ENCODE assay signal across 8 cellular contexts in the genomic region with DNA sequence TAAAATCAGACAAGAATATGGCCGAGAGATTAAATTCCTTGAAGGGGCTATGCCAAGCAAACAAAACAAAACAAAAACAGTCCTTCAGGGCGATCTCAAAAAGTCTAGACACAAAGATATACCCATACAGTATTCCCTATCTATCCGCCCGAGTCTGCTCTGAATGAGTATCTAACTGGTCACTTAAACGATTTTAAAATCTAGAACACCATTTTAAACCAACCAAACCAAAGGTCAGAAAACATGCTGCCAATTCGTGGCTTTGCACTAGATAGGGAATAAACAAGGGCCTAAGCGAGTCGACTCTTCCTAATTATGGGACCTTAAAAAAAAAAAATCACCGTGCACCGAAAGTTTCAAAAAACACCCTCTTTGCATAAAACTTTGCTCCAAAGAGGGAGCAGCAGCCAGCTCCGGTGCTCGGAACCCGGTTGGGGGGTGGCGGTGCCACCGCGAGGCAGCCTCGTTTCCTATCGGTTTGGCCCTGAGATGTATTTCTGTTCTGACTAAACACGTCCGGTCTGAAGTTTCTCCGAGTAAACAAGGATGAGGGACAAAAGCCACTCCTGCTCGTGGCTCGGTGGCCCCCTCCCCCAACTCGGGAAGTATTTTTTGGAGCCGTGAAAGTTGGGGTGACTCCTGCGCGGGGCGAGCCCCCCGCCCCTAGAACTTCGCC. TPM values are rescaled to one million over a fixed set of nuclear protein-coding genes. Genes with fewer than 3 reads are reported as not detected.
A peak's percentile ranks its signal among the peaks of the same experiment; 100 is the strongest.
DNase-seq lines count a peak whose midpoint lies in the region; ATAC-seq and TF ChIP-seq lines count a peak whose summit lies in the region.

No MANE protein-coding gene starts in this region.

- DNase-seq in NCI-H82 (lab: John Stamatoyannopoulos, UW) (peak; percentile 71), NCI-H82 treated with DMSO at 0.1 percent for 48 hours (lab: John Stamatoyannopoulos, UW; ENCODE audit: unreplicated experiment) (no peak), PC-9 (no peak), fibroblast of villous mesenchyme (ENCODE audit: low read depth) (peak; percentile 70)
- DNase-seq in activated T-helper 9 cell treated with anti-CD3 and anti-CD28 coated beads, Interleukin-2, amount 50 U/mL, for 16 hours (ENCODE audit: low read depth) = peak; percentile 65

- H3K4me1 ChIP-seq in PC-9 (replicated peaks; ENCODE audit: insufficient read depth) = peaks cover 31% of the 10 kb centered on the region
- H3K4me1 ChIP-seq in neutrophil (ENCODE audit: control insufficient read depth in 1 of 2, insufficient read depth in 1 of 2, low read depth in 1 of 2, low read length in 1 of 2) = peaks cover 31% of the 10 kb centered on the region in 2 experiments
- peaks cover 10% of the 10 kb centered on the region for H3K4me1 ChIP-seq in stomach smooth muscle (ENCODE audit: control insufficient read depth, insufficient read depth, low read length)

- no peaks in the 10 kb centered on the region for H3K27me3 ChIP-seq in PC-9 (ENCODE audit: insufficient read depth, low read depth)
- no peaks in the 10 kb centered on the region for H3K27me3 ChIP-seq in neutrophil
- no peaks in the 10 kb centered on the region for H3K27me3 ChIP-seq in stomach smooth muscle (ENCODE audit: control insufficient read depth in 1 of 2, insufficient read depth in 2 of 2, low read length in 2 of 2)

- peak overlapping the region; percentile 98 for H3K4me2 ChIP-seq in PC-9

- TSS peak; percentile 20 for BruUV-seq in PC-9 (replicated peaks; lab: Mats Ljungman, UMichigan)

- H2AFZ ChIP-seq in PC-9 = peak overlapping the region; percentile 61

- TF ChIP-seq CTCF in PC-9 (conservative IDR thresholded peaks at IDR 0.05) (no peak), fibroblast of villous mesenchyme (IDR thresholded peaks at IDR 0.05; ENCODE audit: insufficient read depth, low read depth, low read length) (no peak), neutrophil (IDR thresholded peaks at IDR 0.05) (no peak)

- no peaks in the 10 kb centered on the region for H4K20me1 ChIP-seq in PC-9 (ENCODE audit: insufficient read depth)

- peak; percentile 34 for ATAC-seq in HG02885 (IDR thresholded peaks at IDR 0.05; ENCODE audit: poor library complexity, unreplicated experiment)

- peak overlapping the region; percentile 84 for H3K27ac ChIP-seq in PC-9
- H3K27ac ChIP-seq in neutrophil = peak overlapping the region; percentile 92
- H3K27ac ChIP-seq in stomach smooth muscle (ENCODE audit: low read length) = peak overlapping the region; percentile 93

- intact Hi-C loops in PC-9 (cut with micrococcal nuclease; ENCODE audit: unreplicated experiment) = loop anchor here (1.0 to 10.0 kb wide), 4 partner anchors 209 to 401 kb away; no protein-coding TSS in a partner anchor

- peaks cover 31% of the 10 kb centered on the region for H3K79me2 ChIP-seq in PC-9 (ENCODE audit: low read depth)

- H3K9me3 ChIP-seq in PC-9 (ENCODE audit: insufficient read depth, low read depth) = no peaks in the 10 kb centered on the region
- no peaks in the 10 kb centered on the region for H3K9me3 ChIP-seq in neutrophil
- H3K9me3 ChIP-seq in stomach smooth muscle (ENCODE audit: control insufficient read depth in 2 of 2, low read length in 2 of 2) = no peaks in the 10 kb centered on the region

- CTCF ChIA-PET in PC-9 (lab: Charles Lee) = no interaction called here

- H3K4me3 ChIP-seq in PC-9 (peak overlapping the region; percentile 72), fibroblast of villous mesenchyme (ENCODE audit: low read depth, low read length) (peak overlapping the region; percentile 74), neutrophil (ENCODE audit: low read depth in 1 of 2, low read length in 1 of 2) (peak overlapping the region; percentile 76 to 95), stomach smooth muscle (ENCODE audit: low read length in 2 of 2) (peak overlapping the region; percentile 80 to 86)

- H3K9ac ChIP-seq in stomach smooth muscle (ENCODE audit: low read length in 2 of 2) = peak overlapping the region; percentile 92 to 93

- no peaks in the 10 kb centered on the region for H3K9me2 ChIP-seq in PC-9 (ENCODE audit: insufficient read depth)

- peaks cover 32% of the 10 kb centered on the region for H3F3A ChIP-seq in PC-9 (ENCODE audit: insufficient read depth, low read depth)

- POLR2A ChIA-PET in PC-9 (lab: Charles Lee; ENCODE audit: unreplicated experiment) = no interaction called here

- peaks cover 26% of the 10 kb centered on the region for H3K36me3 ChIP-seq in PC-9 (ENCODE audit: low read depth)
- H3K36me3 ChIP-seq in neutrophil = peaks cover 22% of the 10 kb centered on the region
- peaks cover 0 to 4% of the 10 kb centered on the region in 2 donors for H3K36me3 ChIP-seq in stomach smooth muscle (ENCODE audit: control insufficient read depth in 2 of 2, insufficient read depth in 2 of 2, low read length in 2 of 2)

RNA-seq across cellular contexts. Expression of a gene that starts 1.8 kb away (rescaled TPM):
- 172 and 313 TPM in 2 replicates for total RNA-seq in PC-9 (2021)
- 95.7 and 115 TPM in 2 replicates for total RNA-seq in fibroblast of villous mesenchyme

RNA-seq across cellular contexts. Expression of a gene that starts 41.7 kb away (rescaled TPM):
- total RNA-seq in PC-9 (2021) (not detected in 2 replicates), fibroblast of villous mesenchyme (not detected in 2 replicates)

Comparison
In these comparisons a context has a peak if more than half of its experiments do, and no peak if none do; other contexts are left out.
1. DNase-seq: peak in NCI-H82 (single experiment), activated T-helper 9 cell treated with anti-CD3 and anti-CD28 coated beads, Interleukin-2, amount 50 U/mL, for 16 hours (single experiment) and fibroblast of villous mesenchyme (single experiment); none in NCI-H82 treated with DMSO at 0.1 percent for 48 hours (single experiment) and PC-9 (0 of 2).
2. Peak in every context shown above with its lines, with median percentiles within 50 percentile points of each other: H3K27ac ChIP-seq and H3K4me3 ChIP-seq.